In the genomic region with DNA sequence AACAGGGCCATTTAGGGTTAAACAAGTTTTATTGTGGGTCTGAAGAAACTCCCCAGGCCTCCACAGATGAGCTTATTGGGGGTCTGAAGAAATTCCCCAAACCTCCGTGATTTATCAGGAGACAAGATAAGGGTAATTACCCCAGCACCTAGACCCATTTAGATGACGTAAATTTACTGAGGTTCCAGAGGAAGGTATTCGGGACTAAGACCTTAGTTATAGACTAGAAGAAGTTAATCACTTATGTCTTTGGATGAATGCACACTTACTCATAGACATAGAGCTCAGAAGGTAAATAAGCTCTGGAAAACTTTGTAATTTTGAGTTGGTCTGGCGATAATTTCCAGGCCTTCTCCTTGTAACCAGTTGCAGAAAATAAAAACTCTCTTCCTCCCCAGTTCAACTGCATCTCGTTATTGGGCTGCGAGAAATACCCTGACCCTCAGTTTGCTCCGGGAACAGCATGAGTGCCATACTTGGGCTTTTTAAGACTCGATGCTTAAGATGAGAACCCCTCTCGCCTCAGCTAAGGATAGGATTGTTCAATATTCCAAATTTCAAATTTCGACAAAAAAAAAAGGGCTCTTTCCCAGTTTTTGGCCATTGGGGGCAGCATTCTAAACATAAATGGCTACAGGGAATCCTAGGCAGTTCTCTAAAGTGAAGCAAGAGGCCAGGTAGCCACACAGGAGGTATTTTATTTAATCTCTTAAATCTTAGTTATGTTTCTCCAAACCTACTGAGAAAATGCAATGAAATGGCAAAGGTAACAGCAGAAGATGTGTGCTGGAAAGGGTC, we compare ENCODE assay signal across 1 cellular context.
TF ChIP-seq lines count a peak whose summit lies in the region.

No MANE protein-coding gene starts in this region.

TF ChIP-seq in HCT116, 20 proteins besides CTCF, POLR2A, EP300 and RAD21 (continued from another document):
- no peak for TF ChIP-seq ZBTB33 (IDR thresholded peaks at IDR 0.05; ENCODE audit: extremely low read depth, insufficient replicate concordance, low read length)
- no peak for TF ChIP-seq SIN3A (IDR thresholded peaks at IDR 0.05; ENCODE audit: low read depth)
- no peak for TF ChIP-seq YY1 (IDR thresholded peaks at IDR 0.05; ENCODE audit: extremely low read depth, insufficient replicate concordance, low read depth, low read length)
- no peak for TF ChIP-seq JUND (IDR thresholded peaks at IDR 0.05)
- TF ChIP-seq POLR2AphosphoS5 (IDR thresholded peaks at IDR 0.05; ENCODE audit: low read depth, low read length), result no peak
- TF ChIP-seq FOSL1 (IDR thresholded peaks at IDR 0.05; ENCODE audit: low read depth), result no peak
- TF ChIP-seq REST (IDR thresholded peaks at IDR 0.05; ENCODE audit: low read depth), result no peak
